ENCODE assay signal across 9 cellular contexts in the genomic region with DNA sequence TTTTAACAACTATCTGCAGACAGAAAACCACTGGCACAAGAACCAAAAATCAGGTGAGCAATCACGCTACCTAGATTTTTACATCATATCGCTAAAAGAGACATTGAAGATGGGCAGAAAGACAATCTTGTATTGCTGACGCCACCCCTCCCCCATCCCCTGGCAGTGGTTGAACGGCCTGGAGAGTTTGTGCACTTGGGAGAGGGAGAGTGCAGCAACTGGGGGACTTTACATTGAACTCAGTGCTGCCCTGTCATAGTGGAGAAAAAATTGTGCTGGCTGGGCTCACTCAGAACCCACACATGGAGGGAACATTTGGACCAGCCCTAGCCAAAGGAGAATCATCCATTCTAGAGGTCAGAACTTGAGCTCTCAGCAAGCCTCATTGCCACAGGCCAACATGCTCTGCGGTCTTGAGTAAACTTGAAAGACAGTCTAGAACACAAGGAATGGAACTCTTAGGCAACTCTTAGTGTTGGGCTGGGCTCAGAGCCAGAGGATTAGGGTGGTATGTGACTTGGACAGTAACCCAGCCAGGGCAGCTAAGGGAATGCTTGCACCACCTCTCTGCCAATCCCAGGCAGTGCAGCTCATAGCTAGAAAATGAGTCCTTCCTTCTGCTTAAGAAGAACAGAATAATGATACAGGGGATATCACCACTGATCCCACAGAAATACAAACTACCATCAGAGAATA.
DNase-seq lines count a peak whose midpoint lies in the region; ATAC-seq and TF ChIP-seq lines count a peak whose summit lies in the region.
"Had no signal": no experiment of that assay in that cellular context is flagged by ENCODE, and none has a peak within 500 bp of the region (broad histone marks: within the 10 kb centered on the region; RNA-seq: fewer than 3 reads in every experiment).

No MANE protein-coding gene starts in this region.

- no peak overlapping the region for H3K4me3 ChIP-seq in SJCRH30
- H3K4me3 ChIP-seq in prostate gland, result no peak overlapping the region

- WGBS in prostate gland, result 75% methylated on average over 5 of the region's 5 CpGs

- peak in 2 of 4 experiments; percentile 34 to 43 for TF ChIP-seq CTCF in prostate gland (IDR thresholded peaks at IDR 0.05)

- H3K36me3 ChIP-seq in SJCRH30 (no peaks in the 10 kb centered on the region), prostate gland (no peaks in the 10 kb centered on the region)

- no peak for ATAC-seq in GM18511 (IDR thresholded peaks at IDR 0.05; ENCODE audit: unreplicated experiment)
- no peak for ATAC-seq in HG03280 (IDR thresholded peaks at IDR 0.05; ENCODE audit: unreplicated experiment)

- TF ChIP-seq POLR2A in prostate gland (IDR thresholded peaks at IDR 0.05), result no peak

- DNase-seq in ELF-1 (ENCODE audit: low read depth, low spot score) (peak; percentile 59), SJCRH30 (peak; percentile 94 to 96), fibroblast of the conjunctiva (ENCODE audit: low read depth) (peak; percentile 96), prostate gland (ENCODE audit: low spot score) (peak; percentile 51), NCI-H1417 treated with DMSO at 0.1 percent for 48 hours (lab: John Stamatoyannopoulos, UW) (no peak)
- DNase-seq in activated T-cell treated with anti-CD3 and anti-CD28 coated beads, Interleukin-2, amount 50 U/mL, for 1 hour, result no peak
- DNase-seq: activated effector memory CD4-positive, alpha-beta T cell treated with Interleukin-2 at 50 U/mL for 16 hours had no signal

- H3K27ac ChIP-seq in SJCRH30 (no peak overlapping the region), prostate gland (no peak overlapping the region)

- intact Hi-C loops in prostate gland (cut with DNase I), result no loop called here

- H3K9me3 ChIP-seq in SJCRH30 (replicated peaks) (no peaks in the 10 kb centered on the region), prostate gland (no peaks in the 10 kb centered on the region)

- H3K27me3 ChIP-seq in SJCRH30 (no peaks in the 10 kb centered on the region), prostate gland (replicated peaks; ENCODE audit: insufficient read depth) (no peaks in the 10 kb centered on the region)

- H3K4me1 ChIP-seq in SJCRH30 (peaks cover 4% of the 10 kb centered on the region; the same call in 1 of the 2 replicates), prostate gland (replicated peaks) (no peaks in the 10 kb centered on the region)

Comparison
In these comparisons a context has a peak if more than half of its experiments do, and no peak if none do; other contexts are left out.
1. DNase-seq: peak in ELF-1 (single experiment), SJCRH30 (2 of 2), fibroblast of the conjunctiva (single experiment) and prostate gland (single experiment); none in NCI-H1417 treated with DMSO at 0.1 percent for 48 hours (single experiment) and activated T-cell treated with anti-CD3 and anti-CD28 coated beads, Interleukin-2, amount 50 U/mL, for 1 hour (single experiment).